In genomic region chr1:47738560-47739182, GRCh38 we compare ENCODE assay signal across 8 cellular contexts.
DNase-seq lines count a peak whose midpoint lies in the region; FAIRE-seq and TF ChIP-seq lines count a peak whose summit lies in the region.
"Had no signal": no experiment of that assay in that cellular context is flagged by ENCODE, and none has a peak within 500 bp of the region (broad histone marks: within the 10 kb centered on the region; RNA-seq: fewer than 3 reads in every experiment).

No MANE protein-coding gene starts in this region.

- H2BK15ac ChIP-seq in H1 (ENCODE audit: low read length), result no peak overlapping the region

- FAIRE-seq in H1 (lab: Jason Lieb, UNC) (peak; percentile 88), GM12891 (lab: Jason Lieb, UNC) (no peak)
- FAIRE-seq: TTC549 had no signal

- no peak overlapping the region for H4K5ac ChIP-seq in H1 (ENCODE audit: insufficient read length, low read depth, low read length)

- TF ChIP-seq RAD21 in H1 (IDR thresholded peaks at IDR 0.05 in 1 of 2, conservative IDR thresholded peaks at IDR 0.05 in 1 of 2; ENCODE audit: low read depth in 2 of 2, low read length in 2 of 2), result peak; percentile 85 to 89

- H3K14ac ChIP-seq in H1 (ENCODE audit: insufficient read length), result no peak overlapping the region

- no peaks in the 10 kb centered on the region for H3K4me1 ChIP-seq in H1 (replicated peaks in 1 of 4; ENCODE audit: control insufficient read depth in 3 of 4, insufficient read depth in 4 of 4, low read length in 3 of 4)

- no peak overlapping the region for H3K9ac ChIP-seq in H1 (replicated peaks in 1 of 4; ENCODE audit: extremely low read depth in 1 of 4, low read depth in 3 of 4, low read length in 3 of 4)

- DNase-seq in GM13976 (ENCODE audit: low spot score), result no peak
- DNase-seq in NCI-H748 (lab: John Stamatoyannopoulos, UW; ENCODE audit: unreplicated experiment), result peak; percentile 59
- DNase-seq in H1 (ENCODE audit: low read depth in 1 of 2, low spot score in 2 of 2), result peak in 1 of 2 experiments; percentile 86
- DNase-seq in midbrain (lab: John Stamatoyannopoulos, UW), result peak; percentile 18
- DNase-seq in GM12891 (ENCODE audit: insufficient read length, low spot score), result no peak
- no peak for DNase-seq in GM19238 (ENCODE audit: insufficient read length, low spot score)
- no peak for DNase-seq in COR-L47 (lab: John Stamatoyannopoulos, UW)

- H3K4me3 ChIP-seq in H1 (ENCODE audit: extremely low read depth in 1 of 4, insufficient read depth in 2 of 4, low read depth in 3 of 4, low read length in 4 of 4), result no peak overlapping the region

- no peak overlapping the region for H3K4ac ChIP-seq in H1 (replicated peaks; ENCODE audit: insufficient read length, low read depth, low read length)

- H4K91ac ChIP-seq in H1 (replicated peaks; ENCODE audit: insufficient read length, low read length), result no peak overlapping the region

- H2AK5ac ChIP-seq in H1 (ENCODE audit: low read depth, low read length), result no peak overlapping the region

- no peak for TF ChIP-seq EP300 in H1 (IDR thresholded peaks at IDR 0.05; ENCODE audit: borderline replicate concordance in 1 of 2, low read depth in 2 of 2, low read length in 2 of 2)

- no peak overlapping the region for H3K23ac ChIP-seq in H1 (ENCODE audit: insufficient read length)

- H3K23me2 ChIP-seq in H1 (ENCODE audit: low read depth, low read length), result peaks cover 6% of the 10 kb centered on the region; the same call in 1 of the 2 replicates

- H3K27me3 ChIP-seq in H1 (replicated peaks in 1 of 4; ENCODE audit: control insufficient read depth in 3 of 4, extremely low read depth in 1 of 4, insufficient read depth in 3 of 4, low read length in 3 of 4), result peaks cover 0 to 3% (median 1%) of the 10 kb centered on the region in 4 experiments; a peak in 2 of 7 replicates

- no peak overlapping the region for H3K27ac ChIP-seq in H1 (ENCODE audit: low read depth, low read length)

- H3K18ac ChIP-seq in H1 (ENCODE audit: extremely low read depth, low read length), result no peak overlapping the region

- H2BK20ac ChIP-seq in H1 (ENCODE audit: low read length), result no peak overlapping the region

- peaks cover 0 to 5% of the 10 kb centered on the region in 2 experiments; a peak in 1 of 4 replicates for H3K9me3 ChIP-seq in H1 (ENCODE audit: insufficient read depth in 2 of 2, low read depth in 1 of 2, low read length in 1 of 2)

- H4K20me1 ChIP-seq in H1 (replicated peaks in 1 of 2; ENCODE audit: control insufficient read depth in 1 of 2, insufficient read depth in 2 of 2, low read length in 2 of 2), result peaks cover 0 to 4% of the 10 kb centered on the region in 2 experiments

- no peak overlapping the region for H4K8ac ChIP-seq in H1 (ENCODE audit: extremely low read depth, insufficient read depth, low read length)

- H3K56ac ChIP-seq in H1 (replicated peaks; ENCODE audit: insufficient read length, low read depth, low read length), result no peak overlapping the region

- H2BK120ac ChIP-seq in H1 (replicated peaks; ENCODE audit: low read depth, low read length), result no peak overlapping the region

- CTCF ChIA-PET in H1 (lab: Charles Lee; ENCODE audit: partially characterized antibody), result interaction anchor here (0.6 to 3.9 kb wide), 32 partner anchors 9 to 538 kb away, joined by 3 to 53 read pairs (median 5); no protein-coding TSS in a partner anchor

- TF ChIP-seq POLR2A in H1 (IDR thresholded peaks at IDR 0.05; ENCODE audit: control extremely low read depth in 1 of 2, low read depth in 2 of 2, low read length in 2 of 2), result no peak
- no peak for TF ChIP-seq POLR2A in GM12891 (IDR thresholded peaks at IDR 0.05; ENCODE audit: low read depth, low read length)

- H2AFZ ChIP-seq in H1 (ENCODE audit: low read length), result no peak overlapping the region

- in situ Hi-C loops in GM13976 (cut with MboI; ENCODE audit: low sequenced_read_pairs, unreplicated experiment), result no loop called here

- peak; percentile 42 for TF ChIP-seq CTCF in GM13976 (IDR thresholded peaks at IDR 0.05; ENCODE audit: borderline replicate concordance, control extremely low read depth, extremely low read depth, insufficient read depth, missing control alignments)
- TF ChIP-seq CTCF in H1 (IDR thresholded peaks at IDR 0.05; ENCODE audit: control extremely low read depth in 1 of 3, insufficient read depth in 1 of 3, low read depth in 1 of 3, low read length in 3 of 3), result peak; percentile 77 to 88 (median 85)

- no peak overlapping the region for H2BK5ac ChIP-seq in H1 (ENCODE audit: low read depth, low read length)

- H3K4me2 ChIP-seq in H1 (ENCODE audit: insufficient read depth in 1 of 2, low read depth in 2 of 2, low read length in 2 of 2), result no peak overlapping the region

- WGBS in H1 (ENCODE audit: extremely low coverage in 1 of 2, insufficient coverage in 1 of 2, insufficient read length in 1 of 2, insufficient replicate concordance in 2 of 2, low coverage in 1 of 2, low lambda C conversion rate in 2 of 2, missing lambda C conversion rate in 1 of 2), 2 experiments, result 36% methylated on average over 8 of the region's 8 CpGs; no CpG with 5 or more reads in 1 of the 2 experiments

- POLR2A ChIA-PET in H1 (lab: Charles Lee; ENCODE audit: partially characterized antibody), result interaction anchor here (0.6 kb wide), 1 partner anchor 319 kb away, joined by 3 read pairs; no protein-coding TSS in a partner anchor

- H3K36me3 ChIP-seq in H1 (ENCODE audit: control insufficient read depth in 2 of 4, insufficient read depth in 4 of 4, low read length in 3 of 4), result no peaks in the 10 kb centered on the region

- H3K79me2 ChIP-seq in H1 (ENCODE audit: control insufficient read depth in 1 of 2, insufficient read depth in 2 of 2, low read length in 2 of 2), result no peaks in the 10 kb centered on the region

- H2BK12ac ChIP-seq in H1 (ENCODE audit: low read depth, low read length), result no peak overlapping the region

- no peaks in the 10 kb centered on the region for H3K79me1 ChIP-seq in H1 (ENCODE audit: low read depth, low read length)

TF ChIP-seq in H1, 55 proteins besides CTCF, POLR2A, EP300 and RAD21:
- TF ChIP-seq CBX8 (IDR thresholded peaks at IDR 0.05; ENCODE audit: borderline replicate concordance, low read depth, low read length) (no peak), TEAD4 (IDR thresholded peaks at IDR 0.05; ENCODE audit: low read depth, low read length) (peak; percentile 58; the same call in 1 of the 2 replicates), SP1 (IDR thresholded peaks at IDR 0.05; ENCODE audit: low read depth, low read length) (peak; percentile 72; the same call in 1 of the 2 replicates), BCL11A (IDR thresholded peaks at IDR 0.05; ENCODE audit: low read depth in 2 of 2, low read length in 2 of 2) (no peak), POU5F1 (IDR thresholded peaks at IDR 0.05; ENCODE audit: low read depth, low read length) (no peak)
TF ChIP-seq in H1: peak in this region for 2.

TF ChIP-seq in GM12891, 5 proteins besides CTCF, POLR2A, EP300 and RAD21:
- TF ChIP-seq POLR2AphosphoS5 (IDR thresholded peaks at IDR 0.05; ENCODE audit: low read depth, low read length), result no peak
- no peak for TF ChIP-seq POU2F2 (IDR thresholded peaks at IDR 0.05; ENCODE audit: low read depth, low read length)
- no peak for TF ChIP-seq PAX5 (IDR thresholded peaks at IDR 0.05; ENCODE audit: insufficient read depth, low read length, severe bottlenecking)
- TF ChIP-seq TAF1 (IDR thresholded peaks at IDR 0.05; ENCODE audit: low read depth, low read length), result no peak
- no peak for TF ChIP-seq SPI1 (IDR thresholded peaks at IDR 0.05; ENCODE audit: low read depth, low read length)

Comparison
In these comparisons a context has a peak if more than half of its experiments do, and no peak if none do; other contexts are left out.
1. DNase-seq: peak in NCI-H748 (single experiment) and midbrain (single experiment); none in GM13976 (single experiment), GM12891 (single experiment), GM19238 (single experiment) and COR-L47 (single experiment).